ENCODE assay signal across 26 cellular contexts in the genomic region with DNA sequence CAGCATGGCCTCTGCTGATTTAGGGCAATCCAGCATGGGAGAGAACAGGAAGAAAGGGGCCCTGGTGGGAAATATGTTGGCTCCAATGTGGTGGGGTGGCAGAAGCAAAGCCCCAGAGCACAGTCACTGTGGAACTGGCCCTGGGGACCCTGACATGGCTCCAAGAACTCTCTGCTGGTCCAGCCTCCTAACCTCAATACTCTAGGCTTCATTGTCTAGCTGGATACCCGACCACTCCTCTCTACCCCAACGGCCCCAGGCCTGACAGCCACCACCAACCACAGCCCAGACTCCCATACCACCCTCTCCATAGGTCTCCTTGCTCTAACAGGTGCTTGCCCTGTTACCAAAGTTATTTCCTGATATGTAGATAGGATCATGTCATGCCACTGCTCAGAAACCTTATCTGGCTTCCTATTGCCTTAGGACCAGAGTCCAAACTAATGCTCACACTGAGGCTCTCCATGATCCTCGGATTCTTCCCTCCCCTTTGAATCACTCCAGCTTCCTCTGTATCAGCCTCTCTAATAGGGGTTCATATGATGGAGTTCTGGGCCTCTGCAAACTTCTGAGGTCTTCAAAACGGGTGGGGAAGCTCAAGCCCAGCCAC. TPM values are rescaled to one million over a fixed set of nuclear protein-coding genes. Genes with fewer than 3 reads are reported as not detected.
DNase-seq lines count a peak whose midpoint lies in the region; ATAC-seq and TF ChIP-seq lines count a peak whose summit lies in the region.
"Had no signal": no experiment of that assay in that cellular context is flagged by ENCODE, and none has a peak within 500 bp of the region (broad histone marks: within the 10 kb centered on the region; RNA-seq: fewer than 3 reads in every experiment).

No MANE protein-coding gene starts in this region.

- H3K4me3 Mint-ChIP-seq in activated CD8-positive, alpha-beta T cell treated with anti-CD3 and anti-CD28 coated beads, Interleukin-2, amount 10 ng/mL, durations not matched to agents 7 days and 5 days: no peak overlapping the region
- no peak overlapping the region for H3K4me3 Mint-ChIP-seq in activated CD8-positive, alpha-beta T cell treated with anti-CD3 and anti-CD28 coated beads for 36 hours
- H3K4me3 Mint-ChIP-seq: H9, memory B cell, nephron progenitor cell had no signal

- TF ChIP-seq CTCF in activated CD8-positive, alpha-beta T cell treated with anti-CD3 and anti-CD28 coated beads for 36 hours (IDR thresholded peaks at IDR 0.05): no peak
- no peak for TF ChIP-seq CTCF in RWPE2 (IDR thresholded peaks at IDR 0.05; ENCODE audit: poor library complexity, severe bottlenecking)
- no peak for TF ChIP-seq CTCF in hepatocyte (IDR thresholded peaks at IDR 0.05; ENCODE audit: poor library complexity)

- H3K36me3 ChIP-seq in RWPE2 (ENCODE audit: low read depth) (no peaks in the 10 kb centered on the region), hepatocyte (replicated peaks; ENCODE audit: insufficient read depth, low read depth) (no peaks in the 10 kb centered on the region)
- H3K36me3 ChIP-seq: ovary, tibial artery had no signal

- ATAC-seq in activated CD8-positive, alpha-beta T cell treated with anti-CD3 and anti-CD28 coated beads, Interleukin-2, amount 10 ng/mL, durations not matched to agents 7 days and 5 days: no peak
- ATAC-seq in activated CD8-positive, alpha-beta T cell treated with anti-CD3 and anti-CD28 coated beads for 36 hours: no peak
- ATAC-seq in RWPE2 (ENCODE audit: low read depth): no peak
- ATAC-seq: A549, Panc1 had no signal

- no peaks in the 10 kb centered on the region for H4K20me1 ChIP-seq in hepatocyte (ENCODE audit: insufficient read depth, poor library complexity, severe bottlenecking)

- DNase-seq in activated CD8-positive, alpha-beta T cell treated with anti-CD3 and anti-CD28 coated beads, Interleukin-2, amount 10 ng/mL, durations not matched to agents 7 days and 5 days: no peak
- DNase-seq in activated CD8-positive, alpha-beta T cell treated with anti-CD3 and anti-CD28 coated beads for 36 hours: no peak
- peak; percentile 37 for DNase-seq in RWPE2 (ENCODE audit: low spot score)
- peak; percentile 51 for DNase-seq in hepatocyte (ENCODE audit: low spot score)
- DNase-seq in substantia nigra (lab: John Stamatoyannopoulos, UW): no peak
- no peak for DNase-seq in retina
- no peak for DNase-seq in dermis blood vessel endothelial cell
- no peak for DNase-seq in DMS79 (lab: John Stamatoyannopoulos, UW)
- DNase-seq: activated naive CD4-positive, alpha-beta T cell; H9; NCI-H1048; NCI-H1694; NCI-H446; NCI-H748 treated with DMSO at 0.1 percent for 48 hours; nephron progenitor cell; ovary; SHP77 treated with DMSO at 0.1 percent for 48 hours; stimulated activated naive CD4-positive, alpha-beta T cell treated with Interleukin-2 at 50 U/mL for 16 hours; tibial artery had no signal

- peaks cover 67% of the 10 kb centered on the region for H3K4me1 Mint-ChIP-seq in activated CD8-positive, alpha-beta T cell treated with anti-CD3 and anti-CD28 coated beads, Interleukin-2, amount 10 ng/mL, durations not matched to agents 7 days and 5 days (ENCODE audit: low read depth)
- peaks cover 42% of the 10 kb centered on the region for H3K4me1 Mint-ChIP-seq in activated CD8-positive, alpha-beta T cell treated with anti-CD3 and anti-CD28 coated beads for 36 hours (ENCODE audit: low read depth)
- H3K4me1 Mint-ChIP-seq: memory B cell had no signal

- intact Hi-C loops in activated CD8-positive, alpha-beta T cell treated with anti-CD3 and anti-CD28 coated beads for 36 hours (cut with micrococcal nuclease): no loop called here

- no peaks in the 10 kb centered on the region for H3K9me3 Mint-ChIP-seq in activated CD8-positive, alpha-beta T cell treated with anti-CD3 and anti-CD28 coated beads, Interleukin-2, amount 10 ng/mL, durations not matched to agents 7 days and 5 days (ENCODE audit: insufficient read depth)
- no peaks in the 10 kb centered on the region for H3K9me3 Mint-ChIP-seq in activated CD8-positive, alpha-beta T cell treated with anti-CD3 and anti-CD28 coated beads for 36 hours
- H3K9me3 Mint-ChIP-seq: H9, memory B cell, nephron progenitor cell had no signal

- peaks cover 5% of the 10 kb centered on the region for H3K27me3 Mint-ChIP-seq in activated CD8-positive, alpha-beta T cell treated with anti-CD3 and anti-CD28 coated beads, Interleukin-2, amount 10 ng/mL, durations not matched to agents 7 days and 5 days (ENCODE audit: low read depth)
- no peaks in the 10 kb centered on the region for H3K27me3 Mint-ChIP-seq in activated CD8-positive, alpha-beta T cell treated with anti-CD3 and anti-CD28 coated beads for 36 hours

- H3K4me3 ChIP-seq in RWPE2 (ENCODE audit: severe bottlenecking): no peak overlapping the region
- H3K4me3 ChIP-seq in hepatocyte: no peak overlapping the region
- H3K4me3 ChIP-seq: A549, ovary, skin epidermis, tibial artery had no signal

- H3K79me2 ChIP-seq in hepatocyte: no peaks in the 10 kb centered on the region

- no peaks in the 10 kb centered on the region for H3K9me3 ChIP-seq in RWPE2 (ENCODE audit: severe bottlenecking)
- no peaks in the 10 kb centered on the region for H3K9me3 ChIP-seq in hepatocyte (ENCODE audit: low read depth)
- H3K9me3 ChIP-seq: A549, ovary, tibial artery had no signal

- H3K27ac Mint-ChIP-seq in activated CD8-positive, alpha-beta T cell treated with anti-CD3 and anti-CD28 coated beads, Interleukin-2, amount 10 ng/mL, durations not matched to agents 7 days and 5 days: peak overlapping the region; percentile 74
- H3K27ac Mint-ChIP-seq in activated CD8-positive, alpha-beta T cell treated with anti-CD3 and anti-CD28 coated beads for 36 hours: no peak overlapping the region
- H3K27ac Mint-ChIP-seq: H9, memory B cell, nephron progenitor cell had no signal

- no peak overlapping the region for H3K27ac ChIP-seq in RWPE2 (ENCODE audit: poor library complexity, severe bottlenecking)
- H3K27ac ChIP-seq in hepatocyte: peak overlapping the region; percentile 50
- H3K27ac ChIP-seq in substantia nigra (ENCODE audit: low read depth, low read length, poor library complexity, severe bottlenecking): peak overlapping the region; percentile 12
- H3K27ac ChIP-seq: A549, skin epidermis, tibial artery had no signal

- CTCF ChIA-PET in activated CD8-positive, alpha-beta T cell treated with anti-CD3 and anti-CD28 coated beads, Interleukin-2, amount 10 ng/mL, durations not matched to agents 7 days and 5 days (lab: Charles Lee): interaction anchor here (1.0 to 5.5 kb wide), 5 partner anchors 9 to 409 kb away, joined by 3 to 31 read pairs (median 3); no protein-coding TSS in a partner anchor
- CTCF ChIA-PET in activated CD8-positive, alpha-beta T cell treated with anti-CD3 and anti-CD28 coated beads for 36 hours (lab: Charles Lee): interaction anchor here (0.8 to 5.0 kb wide), 7 partner anchors 9 to 409 kb away, joined by 3 to 33 read pairs (median 5); no protein-coding TSS in a partner anchor

- H3K27me3 ChIP-seq in RWPE2 (ENCODE audit: insufficient read depth, poor library complexity, severe bottlenecking) (no peaks in the 10 kb centered on the region), hepatocyte (no peaks in the 10 kb centered on the region)
- H3K27me3 ChIP-seq: ovary had no signal

- 66% methylated on average over 4 of the region's 4 CpGs for WGBS in hepatocyte (ENCODE audit: low lambda C conversion rate, missing lambda C conversion rate)

- H3K36me3 Mint-ChIP-seq in activated CD8-positive, alpha-beta T cell treated with anti-CD3 and anti-CD28 coated beads, Interleukin-2, amount 10 ng/mL, durations not matched to agents 7 days and 5 days (ENCODE audit: low read depth): peaks cover 2% of the 10 kb centered on the region
- no peaks in the 10 kb centered on the region for H3K36me3 Mint-ChIP-seq in activated CD8-positive, alpha-beta T cell treated with anti-CD3 and anti-CD28 coated beads for 36 hours (ENCODE audit: low read depth)
- H3K36me3 Mint-ChIP-seq: memory B cell had no signal

- POLR2A ChIA-PET in activated CD8-positive, alpha-beta T cell treated with anti-CD3 and anti-CD28 coated beads, Interleukin-2, amount 10 ng/mL, durations not matched to agents 7 days and 5 days (lab: Charles Lee): interaction anchor here (0.7 kb wide), 1 partner anchor 374 kb away, joined by 3 read pairs; no protein-coding TSS in a partner anchor
- POLR2A ChIA-PET in activated CD8-positive, alpha-beta T cell treated with anti-CD3 and anti-CD28 coated beads for 36 hours (lab: Charles Lee): no interaction called here

- no peak overlapping the region for H3K4me2 ChIP-seq in hepatocyte
- H3K4me2 ChIP-seq: A549 had no signal

- H3K4me1 ChIP-seq in RWPE2 (ENCODE audit: insufficient read depth, poor library complexity, severe bottlenecking) (no peaks in the 10 kb centered on the region), hepatocyte (ENCODE audit: insufficient read depth) (peaks cover 33% of the 10 kb centered on the region)
- H3K4me1 ChIP-seq: A549 had no signal

- no peaks in the 10 kb centered on the region for H3K9me2 ChIP-seq in hepatocyte (replicated peaks; ENCODE audit: insufficient read depth)

- H2AFZ ChIP-seq in hepatocyte: no peak overlapping the region

RNA-seq across cellular contexts. Expression of a gene that starts 12.9 kb away (rescaled TPM):
- 10 to 100 TPM; 20.8 to 21.5 TPM for total RNA-seq in activated CD8-positive, alpha-beta T cell treated with anti-CD3 and anti-CD28 coated beads, Interleukin-2, amount 10 ng/mL, durations not matched to agents 7 days and 5 days
- 1 to 10 TPM; 3.3 to 4.7 TPM for total RNA-seq in activated CD8-positive, alpha-beta T cell treated with anti-CD3 and anti-CD28 coated beads for 36 hours
- total RNA-seq in hepatocyte: 1.2 and 2.4 TPM in 2 replicates
- polyA plus RNA-seq in hepatocyte: 0.75 and 1.7 TPM in 2 replicates
- 0.09 and 0.17 TPM in 2 replicates for total RNA-seq in dermis blood vessel endothelial cell

RNA-seq across cellular contexts. Expression of a gene that starts 53.1 kb away (rescaled TPM):
- total RNA-seq in activated CD8-positive, alpha-beta T cell treated with anti-CD3 and anti-CD28 coated beads, Interleukin-2, amount 10 ng/mL, durations not matched to agents 7 days and 5 days: not detected
- not detected for total RNA-seq in activated CD8-positive, alpha-beta T cell treated with anti-CD3 and anti-CD28 coated beads for 36 hours
- total RNA-seq in hepatocyte: not detected in 2 replicates
- polyA plus RNA-seq in hepatocyte: not detected in 2 replicates
- total RNA-seq in dermis blood vessel endothelial cell: not detected in 2 replicates
- total RNA-seq: cerebellum, H9, left lobe of liver, ovary had no signal
- polyA plus RNA-seq: A549, adipose tissue had no signal

Comparison
In these comparisons a context has a peak if more than half of its experiments do, and no peak if none do; other contexts are left out.
1. DNase-seq: peak in RWPE2 (single experiment) and hepatocyte (single experiment); none in activated CD8-positive, alpha-beta T cell treated with anti-CD3 and anti-CD28 coated beads, Interleukin-2, amount 10 ng/mL, durations not matched to agents 7 days and 5 days (single experiment), activated CD8-positive, alpha-beta T cell treated with anti-CD3 and anti-CD28 coated beads for 36 hours (single experiment), substantia nigra (0 of 49), retina (single experiment), dermis blood vessel endothelial cell (single experiment) and DMS79 (single experiment).